21 cellular contexts compared by ENCODE assay signal in the genomic region with DNA sequence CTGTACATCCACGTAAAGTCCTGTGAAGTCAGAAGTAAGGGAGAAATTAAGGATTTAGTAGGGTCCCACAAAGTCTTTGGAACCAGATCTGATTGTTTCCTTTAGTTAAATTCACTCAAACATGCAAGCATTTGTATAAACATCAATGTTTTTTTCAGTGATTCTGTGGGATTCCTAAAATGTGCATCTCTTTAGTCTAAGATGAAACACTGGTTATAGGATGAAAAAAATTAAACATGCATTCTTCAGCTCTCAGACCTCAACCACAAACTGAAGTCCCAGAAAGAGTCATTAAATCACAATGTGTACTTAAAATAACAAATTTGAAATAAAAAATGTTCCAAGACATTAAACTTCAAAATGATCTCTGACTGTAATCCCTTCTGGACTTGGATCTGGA.
DNase-seq lines count a peak whose midpoint lies in the region; TF ChIP-seq lines count a peak whose summit lies in the region.
"Had no signal": no experiment of that assay in that cellular context is flagged by ENCODE, and none has a peak within 500 bp of the region (broad histone marks: within the 10 kb centered on the region; RNA-seq: fewer than 3 reads in every experiment).

No MANE protein-coding gene starts in this region.

- H3K4me1 Mint-ChIP-seq in CD4-positive, alpha-beta memory T cell: no peaks in the 10 kb centered on the region
- H3K4me1 Mint-ChIP-seq in CD14-positive monocyte: peaks cover 26% of the 10 kb centered on the region

- no peaks in the 10 kb centered on the region for H3K36me3 Mint-ChIP-seq in CD4-positive, alpha-beta memory T cell
- H3K36me3 Mint-ChIP-seq in CD14-positive monocyte: no peaks in the 10 kb centered on the region
- H3K36me3 Mint-ChIP-seq: type B pancreatic cell had no signal

- H3K27ac Mint-ChIP-seq in CD4-positive, alpha-beta memory T cell: no peak overlapping the region
- H3K27ac Mint-ChIP-seq in CD14-positive monocyte: peak overlapping the region in 2 of 7 donors; percentile 10 to 38
- H3K27ac Mint-ChIP-seq: activated naive CD8-positive, alpha-beta T cell treated with anti-CD3 and anti-CD28 coated beads, Interleukin-2, amount 50 U/mL, for 24 hours; type B pancreatic cell had no signal

- H3K4me2 ChIP-seq in smooth muscle cell: peak overlapping the region; percentile 45

- DNase-seq in GM04504 (ENCODE audit: low read depth): peak; percentile 66
- peak; percentile 64 for DNase-seq in adipocyte (ENCODE audit: low read depth)
- peak; percentile 15 for DNase-seq in fibroblast of mammary gland (ENCODE audit: low read depth)
- no peak for DNase-seq in smooth muscle cell (lab: John Stamatoyannopoulos, UW; ENCODE audit: unreplicated experiment)
- no peak for DNase-seq in CD4-positive, alpha-beta memory T cell
- DNase-seq in CD14-positive monocyte (ENCODE audit: low spot score): no peak
- no peak for DNase-seq in midbrain (lab: John Stamatoyannopoulos, UW)
- DNase-seq: activated gamma-delta T cell treated with Interleukin-2 at 50 U/mL for 16 hours; activated naive CD8-positive, alpha-beta T cell treated with anti-CD3 and anti-CD28 coated beads, Interleukin-2, amount 50 U/mL, for 24 hours; activated T-cell treated with anti-CD3 and anti-CD28 coated beads, Interleukin-2, amount 50 U/mL, for 1 hour; BE2C; colonic mucosa; COR-L47; DND-41; heart left ventricle; KBM-7; left cardiac atrium; NCI-H2171; NCI-H526 had no signal

- H3K36me3 ChIP-seq in adipocyte (ENCODE audit: control insufficient read depth, insufficient read depth, low read length, severe bottlenecking) (no peaks in the 10 kb centered on the region), smooth muscle cell (ENCODE audit: low read depth) (no peaks in the 10 kb centered on the region)
- H3K36me3 ChIP-seq in CD4-positive, alpha-beta memory T cell (ENCODE audit: insufficient read depth, low read length): no peaks in the 10 kb centered on the region
- H3K36me3 ChIP-seq: BE2C, colonic mucosa, heart left ventricle, neutrophil had no signal

- H3K27me3 ChIP-seq in adipocyte (replicated peaks; ENCODE audit: control insufficient read depth, insufficient read depth, low read length): no peaks in the 10 kb centered on the region
- H3K27me3 ChIP-seq in smooth muscle cell (ENCODE audit: low read depth): no peaks in the 10 kb centered on the region
- no peaks in the 10 kb centered on the region for H3K27me3 ChIP-seq in CD4-positive, alpha-beta memory T cell (ENCODE audit: insufficient read depth, low read length)
- H3K27me3 ChIP-seq: BE2C, colonic mucosa, heart left ventricle, neutrophil had no signal

- peak overlapping the region; percentile 8 for H3K27ac ChIP-seq in smooth muscle cell (ENCODE audit: low read depth)
- H3K27ac ChIP-seq in CD4-positive, alpha-beta memory T cell (ENCODE audit: low read depth, low read length): no peak overlapping the region
- H3K27ac ChIP-seq: colonic mucosa, neutrophil had no signal

- H3K9me3 ChIP-seq in adipocyte (ENCODE audit: control insufficient read depth, low read length) (no peaks in the 10 kb centered on the region), smooth muscle cell (replicated peaks; ENCODE audit: low read depth) (no peaks in the 10 kb centered on the region)
- no peaks in the 10 kb centered on the region for H3K9me3 ChIP-seq in CD4-positive, alpha-beta memory T cell (ENCODE audit: control insufficient read depth in 1 of 2, low read length in 2 of 2)
- H3K9me3 ChIP-seq: BE2C, colonic mucosa, heart left ventricle, neutrophil had no signal

- H3K4me3 ChIP-seq in adipocyte (ENCODE audit: low read length): no peak overlapping the region
- H3K4me3 ChIP-seq in fibroblast of mammary gland (ENCODE audit: control insufficient read depth, low read depth, low read length): no peak overlapping the region
- H3K4me3 ChIP-seq in smooth muscle cell: no peak overlapping the region
- H3K4me3 ChIP-seq in CD4-positive, alpha-beta memory T cell (ENCODE audit: low read length in 2 of 2): no peak overlapping the region
- H3K4me3 ChIP-seq: colonic mucosa, heart left ventricle had no signal

- H3K4me1 ChIP-seq in adipocyte (ENCODE audit: control insufficient read depth, insufficient read depth, low read length) (peaks cover 25% of the 10 kb centered on the region), smooth muscle cell (ENCODE audit: low read depth) (peaks cover 14% of the 10 kb centered on the region)
- H3K4me1 ChIP-seq in CD4-positive, alpha-beta memory T cell (ENCODE audit: insufficient read depth, low read length): no peaks in the 10 kb centered on the region
- H3K4me1 ChIP-seq: BE2C, colonic mucosa had no signal

- H3K27me3 Mint-ChIP-seq in CD4-positive, alpha-beta memory T cell: peaks cover 0 to 4% of the 10 kb centered on the region in 2 donors
- H3K27me3 Mint-ChIP-seq in CD14-positive monocyte (ENCODE audit: low read depth in 3 of 3): peaks cover 0 to 1% (median 0%) of the 10 kb centered on the region in 3 donors
- H3K27me3 Mint-ChIP-seq: type B pancreatic cell had no signal

- intact Hi-C loops in CD4-positive, alpha-beta memory T cell (cut with micrococcal nuclease): no loop called here
- intact Hi-C loops in CD14-positive monocyte (cut with micrococcal nuclease): no loop called here

- H4K20me1 ChIP-seq in smooth muscle cell (ENCODE audit: low read depth): no peaks in the 10 kb centered on the region

- no peak for TF ChIP-seq CTCF in fibroblast of mammary gland (conservative IDR thresholded peaks at IDR 0.05; ENCODE audit: control insufficient read depth, insufficient read depth, low read depth, low read length)
- no peak for TF ChIP-seq CTCF in smooth muscle cell (IDR thresholded peaks at IDR 0.05; ENCODE audit: borderline replicate concordance, insufficient read depth, poor library complexity, severe bottlenecking)
- no peak for TF ChIP-seq CTCF in CD14-positive monocyte (IDR thresholded peaks at IDR 0.05)

- no peak overlapping the region for H3K4me3 Mint-ChIP-seq in CD4-positive, alpha-beta memory T cell
- H3K4me3 Mint-ChIP-seq in CD14-positive monocyte: no peak overlapping the region
- H3K4me3 Mint-ChIP-seq: activated naive CD8-positive, alpha-beta T cell treated with anti-CD3 and anti-CD28 coated beads, Interleukin-2, amount 50 U/mL, for 24 hours; type B pancreatic cell had no signal

- H3K79me2 ChIP-seq in smooth muscle cell (ENCODE audit: low read depth): no peaks in the 10 kb centered on the region

- H3K9ac ChIP-seq in adipocyte (ENCODE audit: low read length) (no peak overlapping the region), smooth muscle cell (ENCODE audit: low read depth) (no peak overlapping the region)

- no peaks in the 10 kb centered on the region for H3F3A ChIP-seq in smooth muscle cell (ENCODE audit: low read depth)

- CTCF ChIA-PET in CD4-positive, alpha-beta memory T cell (lab: Charles Lee; ENCODE audit: partially characterized antibody): no interaction called here

- no peak overlapping the region for H2AFZ ChIP-seq in smooth muscle cell (ENCODE audit: low read depth)

- POLR2A ChIA-PET in CD4-positive, alpha-beta memory T cell (lab: Charles Lee; ENCODE audit: partially characterized antibody): no interaction called here

- 65% methylated on average over 1 of the region's 1 CpG for WGBS in smooth muscle cell (ENCODE audit: low lambda C conversion rate)

- H3K9me3 Mint-ChIP-seq in CD4-positive, alpha-beta memory T cell: peaks cover 0 to 2% (median 0%) of the 10 kb centered on the region in 8 donors
- peaks cover 0 to 4% (median 0%) of the 10 kb centered on the region in 7 donors for H3K9me3 Mint-ChIP-seq in CD14-positive monocyte
- H3K9me3 Mint-ChIP-seq: activated naive CD8-positive, alpha-beta T cell treated with anti-CD3 and anti-CD28 coated beads, Interleukin-2, amount 50 U/mL, for 24 hours; type B pancreatic cell had no signal

Comparison
In these comparisons a context has a peak if more than half of its experiments do, and no peak if none do; other contexts are left out.
1. DNase-seq: peak in GM04504 (single experiment), adipocyte (single experiment) and fibroblast of mammary gland (single experiment); none in smooth muscle cell (single experiment), CD4-positive, alpha-beta memory T cell (0 of 5), CD14-positive monocyte (single experiment) and midbrain (single experiment).